In the genomic region with DNA sequence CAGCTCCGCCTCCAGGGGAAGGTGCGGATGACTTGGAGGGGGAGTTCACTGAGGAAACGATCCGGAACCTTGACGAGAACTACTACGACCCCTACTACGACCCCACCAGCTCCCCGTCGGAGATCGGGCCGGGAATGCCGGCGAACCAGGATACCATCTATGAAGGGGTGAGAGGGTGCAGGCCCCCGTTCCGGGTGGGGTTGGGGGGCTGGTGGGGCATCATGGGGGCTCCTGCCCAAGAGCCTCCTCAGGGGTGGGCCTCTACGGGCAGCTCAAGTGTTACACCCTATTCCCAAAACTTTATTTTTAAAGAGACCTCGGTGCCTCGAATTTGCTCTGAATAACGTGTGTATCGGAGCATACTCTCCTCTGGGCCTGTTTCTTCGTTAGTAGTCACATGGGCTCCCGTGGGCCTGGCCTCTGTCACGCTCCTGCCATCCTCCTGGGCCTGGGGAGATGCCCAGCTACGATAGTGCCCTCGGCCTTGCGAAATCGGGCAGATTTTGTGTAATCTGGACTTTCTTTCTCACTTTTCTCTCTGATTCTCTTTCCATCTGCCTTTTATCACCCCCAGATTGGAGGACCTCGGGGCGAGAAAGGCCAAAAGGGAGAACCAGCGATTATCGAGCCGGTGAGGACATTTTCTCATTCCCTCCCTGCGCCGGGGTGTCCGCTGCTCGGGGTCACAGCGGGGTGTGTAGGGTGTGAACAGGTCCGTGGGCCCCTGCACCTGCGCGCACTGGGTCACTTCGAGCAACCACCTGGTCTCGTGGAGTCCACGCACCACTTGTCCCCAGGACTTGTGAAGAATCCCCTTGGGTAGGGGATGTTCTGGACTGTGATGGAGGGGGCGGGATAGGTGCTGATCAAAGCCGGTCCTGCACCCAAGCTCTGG, we compare ENCODE assay signal across 16 cellular contexts.
"Had no signal": no experiment of that assay in that cellular context is flagged by ENCODE, and none has a peak within 500 bp of the region (broad histone marks: within the 10 kb centered on the region; RNA-seq: fewer than 3 reads in every experiment).

No MANE protein-coding gene starts in this region.

- H3K9me3 ChIP-seq: prostate gland, thyroid gland had no signal

- H3K27ac ChIP-seq: dorsolateral prefrontal cortex, SK-N-MC, thyroid gland had no signal

- H3K36me3 ChIP-seq: prostate gland, thyroid gland had no signal

- H3K4me1 ChIP-seq: prostate gland had no signal

- H3K27me3 ChIP-seq: dorsolateral prefrontal cortex, thyroid gland had no signal

- DNase-seq: activated naive CD4-positive, alpha-beta T cell treated with anti-CD3 and anti-CD28 coated beads, Interleukin-2, amount 10 ng/mL, durations not matched to agents 7 days and 5 days; activated T-cell treated with anti-CD3 and anti-CD28 coated beads for 4 hours; dorsolateral prefrontal cortex; endodermal cell; erythroblast; left cardiac atrium; natural killer cell; stimulated activated CD4-positive, alpha-beta T cell treated with anti-CD3 and anti-CD28 coated beads, Interleukin-12 subunit alpha, Interleukin-12 subunit beta, amount 100 ng/mL, for 4 hours; stimulated activated CD4-positive, alpha-beta T cell treated with anti-CD3 and anti-CD28 coated beads, Interleukin-2, amount 100 ng/mL, for 24 hours; T-cell; T1000; thyroid gland had no signal

- ATAC-seq: activated CD4-positive, CD25-positive, alpha-beta regulatory T cell treated with anti-CD3 and anti-CD28 coated beads, Interleukin-2, amount 50 U/mL, for 24 hours; natural killer cell; T-cell had no signal

- H3K4me3 ChIP-seq: dorsolateral prefrontal cortex, lung, prostate gland, SK-N-MC, thyroid gland had no signal
